17 cellular contexts compared by ENCODE assay signal in genomic region chr12:109696485-109697269, GRCh38. TPM values are rescaled to one million over a fixed set of nuclear protein-coding genes. Genes with fewer than 3 reads are reported as not detected.
DNase-seq lines count a peak whose midpoint lies in the region; ATAC-seq, FAIRE-seq and TF ChIP-seq lines count a peak whose summit lies in the region.
"Had no signal": no experiment of that assay in that cellular context is flagged by ENCODE, and none has a peak within 500 bp of the region (broad histone marks: within the 10 kb centered on the region; RNA-seq: fewer than 3 reads in every experiment).

No MANE protein-coding gene starts in this region.

- FAIRE-seq in HepG2 (lab: Jason Lieb, UNC) = no peak
- FAIRE-seq: GM12891 had no signal

- peak overlapping the region in 1 of 7 donors; percentile 19 for H3K27ac Mint-ChIP-seq in CD4-positive, alpha-beta memory T cell

- no TSS peak for BruUV-seq in HepG2 (replicated peaks; lab: Mats Ljungman, UMichigan)

- POLR2A ChIA-PET in HepG2 (lab: Yijun Ruan, JAX) = interaction anchor here (0.9 to 1.1 kb wide), 2 partner anchors 10 to 23 kb away, joined by 3 to 6 read pairs; no protein-coding TSS in a partner anchor
- POLR2A ChIA-PET in CD4-positive, alpha-beta memory T cell (lab: Charles Lee; ENCODE audit: partially characterized antibody) = no interaction called here

- H3K4me1 Mint-ChIP-seq in CD4-positive, alpha-beta memory T cell = no peaks in the 10 kb centered on the region

- no peaks in the 10 kb centered on the region for H3K9me3 ChIP-seq in HepG2 (ENCODE audit: low read length)
- H3K9me3 ChIP-seq in right lobe of liver = no peaks in the 10 kb centered on the region
- H3K9me3 ChIP-seq in hepatocyte (ENCODE audit: low read depth) = no peaks in the 10 kb centered on the region
- H3K9me3 ChIP-seq in CD4-positive, alpha-beta memory T cell (ENCODE audit: control insufficient read depth in 1 of 2, low read length in 2 of 2) = no peaks in the 10 kb centered on the region
- H3K9me3 ChIP-seq: ovary, SJCRH30 had no signal

- in situ Hi-C loops in HepG2 (cut with HindIII; ENCODE audit: extremely low pct_ligation_motif_present, low pct_unique_long_range_greater_than_20kb) = no loop called here

- H3K4me1 ChIP-seq in HepG2 (ENCODE audit: insufficient read depth, low read length) = peaks cover 25% of the 10 kb centered on the region
- H3K4me1 ChIP-seq in right lobe of liver = no peaks in the 10 kb centered on the region
- H3K4me1 ChIP-seq in hepatocyte (ENCODE audit: insufficient read depth) = peaks cover 12% of the 10 kb centered on the region
- no peaks in the 10 kb centered on the region for H3K4me1 ChIP-seq in CD4-positive, alpha-beta memory T cell (ENCODE audit: insufficient read depth, low read length)
- H3K4me1 ChIP-seq: SJCRH30 had no signal

- no peak; a peak in 1 of 4 replicates for TF ChIP-seq EP300 in HepG2 (IDR thresholded peaks at IDR 0.05; ENCODE audit: low read depth in 2 of 2, low read length in 2 of 2)
- TF ChIP-seq EP300 in HepG2 (CRISPR knock-in tag; IDR thresholded peaks at IDR 0.05; ENCODE audit: borderline replicate concordance) = no peak

- H3K9ac ChIP-seq in HepG2 (ENCODE audit: insufficient read depth, low read depth, low read length) = peak overlapping the region; percentile 43; the same call in 1 of the 2 replicates

- H3K27ac ChIP-seq in HepG2 (ENCODE audit: extremely low read length, insufficient read depth, low read length) (peak overlapping the region; percentile 42), right lobe of liver (no peak overlapping the region), hepatocyte (peak overlapping the region; percentile 25)
- H3K27ac ChIP-seq in CD4-positive, alpha-beta memory T cell (ENCODE audit: low read depth, low read length) = no peak overlapping the region
- H3K27ac ChIP-seq: ovary, SJCRH30 had no signal

- TF ChIP-seq POLR2A in HepG2 (IDR thresholded peaks at IDR 0.05; ENCODE audit: insufficient read depth in 1 of 2, low read depth in 2 of 2, low read length in 2 of 2) (no peak), right lobe of liver (IDR thresholded peaks at IDR 0.05) (no peak)

- H3K4me3 ChIP-seq in HepG2 (replicated peaks in 1 of 3; ENCODE audit: insufficient read depth in 1 of 3, low read depth in 2 of 3, low read length in 3 of 3) = peak overlapping the region in 1 of 3 experiments; percentile 55; a peak in 2 of 6 replicates
- H3K4me3 ChIP-seq in right lobe of liver = no peak overlapping the region
- no peak overlapping the region for H3K4me3 ChIP-seq in hepatocyte
- no peak overlapping the region for H3K4me3 ChIP-seq in CD4-positive, alpha-beta memory T cell (ENCODE audit: low read length in 2 of 2)
- H3K4me3 ChIP-seq: ovary, SJCRH30 had no signal

- H3K27me3 Mint-ChIP-seq in CD4-positive, alpha-beta memory T cell = peaks cover 10 to 11% of the 10 kb centered on the region in 2 donors

- H3K36me3 ChIP-seq in HepG2 (replicated peaks in 1 of 2; ENCODE audit: control insufficient read depth in 1 of 2, insufficient read depth in 2 of 2, low read length in 2 of 2) = no peaks in the 10 kb centered on the region
- no peaks in the 10 kb centered on the region for H3K36me3 ChIP-seq in right lobe of liver
- no peaks in the 10 kb centered on the region for H3K36me3 ChIP-seq in hepatocyte (replicated peaks; ENCODE audit: insufficient read depth, low read depth)
- no peaks in the 10 kb centered on the region for H3K36me3 ChIP-seq in CD4-positive, alpha-beta memory T cell (ENCODE audit: insufficient read depth, low read length)
- H3K36me3 ChIP-seq: ovary, SJCRH30 had no signal

- intact Hi-C loops in HepG2 (cut with micrococcal nuclease; ENCODE audit: unreplicated experiment) (no loop called here), right lobe of liver (cut with DNase I) (no loop called here)
- intact Hi-C loops in CD4-positive, alpha-beta memory T cell (cut with micrococcal nuclease) = no loop called here

- H3K9me3 Mint-ChIP-seq in CD4-positive, alpha-beta memory T cell = peaks cover 0 to 4% (median 0%) of the 10 kb centered on the region in 8 donors
- H3K9me3 Mint-ChIP-seq: mesothelial cell of epicardium had no signal

- no peaks in the 10 kb centered on the region for H3K36me3 Mint-ChIP-seq in CD4-positive, alpha-beta memory T cell
- H3K36me3 Mint-ChIP-seq: mesothelial cell of epicardium had no signal

- H3K79me2 ChIP-seq in HepG2 (ENCODE audit: insufficient read depth, low read length) (no peaks in the 10 kb centered on the region), hepatocyte (no peaks in the 10 kb centered on the region)

- no peak for TF ChIP-seq RAD21 in HepG2 (CRISPR knock-in tag; IDR thresholded peaks at IDR 0.05)

- H2AFZ ChIP-seq in HepG2 (ENCODE audit: low read length) (no peak overlapping the region), hepatocyte (no peak overlapping the region)

- WGBS in HepG2 (ENCODE audit: low lambda C conversion rate) = 26% methylated on average over 6 of the region's 6 CpGs
- 55% methylated on average over 5 of the region's 6 CpGs for WGBS in right lobe of liver (ENCODE audit: insufficient coverage, low coverage, low lambda C conversion rate, missing lambda C conversion rate)
- WGBS in hepatocyte (ENCODE audit: low lambda C conversion rate, missing lambda C conversion rate) = 70% methylated on average over 6 of the region's 6 CpGs

- H3K4me2 ChIP-seq in HepG2 (ENCODE audit: low read depth, low read length) = peak overlapping the region; percentile 82
- H3K4me2 ChIP-seq in hepatocyte = no peak overlapping the region

- ATAC-seq in HepG2 (no peak), right lobe of liver (no peak), HG03457 (IDR thresholded peaks at IDR 0.05; ENCODE audit: unreplicated experiment) (no peak), HG03108 (IDR thresholded peaks at IDR 0.05; ENCODE audit: unreplicated experiment) (no peak)

- no peak for TF ChIP-seq CTCF in HepG2 (CRISPR knock-in tag; IDR thresholded peaks at IDR 0.05)
- TF ChIP-seq CTCF in right lobe of liver (IDR thresholded peaks at IDR 0.05) = no peak
- no peak for TF ChIP-seq CTCF in hepatocyte (IDR thresholded peaks at IDR 0.05; ENCODE audit: poor library complexity)

- no peak overlapping the region for H3K4me3 Mint-ChIP-seq in CD4-positive, alpha-beta memory T cell
- H3K4me3 Mint-ChIP-seq: mesothelial cell of epicardium had no signal

- no peaks in the 10 kb centered on the region for H3K9me2 ChIP-seq in hepatocyte (replicated peaks; ENCODE audit: insufficient read depth)

- DNase-seq in HepG2 (ENCODE audit: low spot score) = peak; percentile 36
- DNase-seq in right lobe of liver = no peak
- peak; percentile 56 for DNase-seq in SW480 (ENCODE audit: low spot score)
- no peak for DNase-seq in hepatocyte (ENCODE audit: low spot score)
- DNase-seq in middle frontal gyrus (ENCODE audit: extremely low spot score, low spot score) = no peak
- no peak for DNase-seq in CD4-positive, alpha-beta memory T cell
- DNase-seq: activated CD8-positive, alpha-beta memory T cell treated with anti-CD3 and anti-CD28 coated beads, Interleukin-2, amount 50 U/mL, for 4 hours; AML-193; dermis blood vessel endothelial cell; DND-41; NCI-H2107; ovary; SJCRH30 had no signal

- H3K27me3 ChIP-seq in HepG2 (ENCODE audit: control insufficient read depth in 1 of 2, insufficient read depth in 2 of 2, low read length in 2 of 2) = peaks cover 1 to 8% of the 10 kb centered on the region in 2 experiments; a peak in 2 of 5 replicates
- no peaks in the 10 kb centered on the region for H3K27me3 ChIP-seq in right lobe of liver
- H3K27me3 ChIP-seq in hepatocyte = no peaks in the 10 kb centered on the region
- H3K27me3 ChIP-seq in CD4-positive, alpha-beta memory T cell (ENCODE audit: insufficient read depth, low read length) = no peaks in the 10 kb centered on the region
- H3K27me3 ChIP-seq: ovary, SJCRH30 had no signal

- CTCF ChIA-PET in HepG2 (lab: Yijun Ruan, JAX; ENCODE audit: low intra/inter-chr PET ratio, low total read pairs) = no interaction called here
- CTCF ChIA-PET in CD4-positive, alpha-beta memory T cell (lab: Charles Lee; ENCODE audit: partially characterized antibody) = no interaction called here

- H4K20me1 ChIP-seq in HepG2 (ENCODE audit: insufficient read depth, low read length) (no peaks in the 10 kb centered on the region), hepatocyte (ENCODE audit: insufficient read depth, poor library complexity, severe bottlenecking) (no peaks in the 10 kb centered on the region)

RNA-seq across cellular contexts. Expression of gene FAM222A, which starts 16.9 kb away (rescaled TPM):
- total RNA-seq in HepG2 (2016; rRNA removed; fragmentation: Illumina TruSeq; extraction: Trizol) = 7.2 and 9.6 TPM in 2 replicates
- total RNA-seq in HepG2 (2016; cell fraction: cytosol; rRNA removed; fragmentation: Illumina TruSeq; extraction: Trizol; ENCODE audit: low read depth) = 1.9 and 2.5 TPM in 2 replicates
- 5.6 and 8.3 TPM in 2 replicates for total RNA-seq in HepG2 (2016; cell fraction: insoluble cytoplasmic fraction; rRNA removed; fragmentation: Illumina TruSeq; extraction: Trizol)
- 7.5 TPM in 2 replicates for total RNA-seq in HepG2 (2016; cell fraction: membrane; rRNA removed; fragmentation: Illumina TruSeq; extraction: Trizol)
- 7.0 and 7.5 TPM in 2 replicates for total RNA-seq in HepG2 (2016; cell fraction: nucleus; rRNA removed; fragmentation: Illumina TruSeq; extraction: Trizol)
- 2.7 and 3.7 TPM in 2 replicates for polyA plus RNA-seq in HepG2 (2011; rRNA removed)
- polyA plus RNA-seq in HepG2 (2011; cell fraction: cytosol; rRNA removed) = 2.0 and 3.0 TPM in 2 replicates
- 3.8 and 4.7 TPM in 2 replicates for polyA plus RNA-seq in HepG2 (2011; cell fraction: nucleus; rRNA removed)
- polyA plus RNA-seq in HepG2 (2012) = 2.5 and 2.9 TPM in 2 replicates
- 2.5 and 2.6 TPM in 2 replicates for polyA plus RNA-seq in HepG2 (2016; cell fraction: cytosol; fragmentation: Illumina TruSeq; extraction: Trizol; ENCODE audit: low read depth)
- 9.4 and 11.8 TPM in 2 replicates for polyA plus RNA-seq in HepG2 (2016; cell fraction: insoluble cytoplasmic fraction; fragmentation: Illumina TruSeq; extraction: Trizol; ENCODE audit: low read depth)
- polyA plus RNA-seq in HepG2 (2016; cell fraction: membrane; fragmentation: Illumina TruSeq; extraction: Trizol; ENCODE audit: low read depth) = 8.4 and 9.5 TPM in 2 replicates
- 9.3 and 9.9 TPM in 2 replicates for polyA plus RNA-seq in HepG2 (2016; cell fraction: nucleus; fragmentation: Illumina TruSeq; extraction: Trizol; ENCODE audit: insufficient read depth, low read depth)
- 2.9 and 8.9 TPM in 2 replicates for polyA minus RNA-seq in HepG2 (2011; rRNA and poly(A)+ RNA removed; ENCODE audit: low replicate concordance)
- 3.6 and 4.0 TPM in 2 replicates for polyA minus RNA-seq in HepG2 (2011; cell fraction: cytosol; rRNA and poly(A)+ RNA removed)
- polyA minus RNA-seq in HepG2 (2011; cell fraction: nucleus; rRNA and poly(A)+ RNA removed) = 7.9 and 8.2 TPM in 2 replicates
- 1 to 10 TPM in 5 of 6 experiments, under 1 TPM in 1; 0.34 to 4.3 (median 1.2) TPM for total RNA-seq in right lobe of liver
- total RNA-seq in hepatocyte = 7.4 and 8.5 TPM in 2 replicates
- 8.3 and 11.3 TPM in 2 replicates for polyA plus RNA-seq in hepatocyte
- under 1 TPM; 0.55 to 0.69 TPM for total RNA-seq in CD4-positive, alpha-beta memory T cell
- under 1 TPM in 1 of 2 donors, not detected in 1; 0.25 TPM for polyA plus RNA-seq in CD4-positive, alpha-beta memory T cell

Comparison
In these comparisons a context has a peak if more than half of its experiments do, and no peak if none do; other contexts are left out.
1. DNase-seq: peak in HepG2 (single experiment) and SW480 (single experiment); none in right lobe of liver (0 of 3), hepatocyte (single experiment), middle frontal gyrus (single experiment) and CD4-positive, alpha-beta memory T cell (0 of 5).
2. H3K27ac ChIP-seq: peak in HepG2 (single experiment) and hepatocyte (single experiment); none in right lobe of liver (0 of 3) and CD4-positive, alpha-beta memory T cell (single experiment).